Comparison of ENCODE assay signal across 13 cellular contexts in genomic region chr9:38662763-38663593, GRCh38. TPM values are rescaled to one million over a fixed set of nuclear protein-coding genes. Genes with fewer than 3 reads are reported as not detected.
DNase-seq lines count a peak whose midpoint lies in the region; FAIRE-seq and TF ChIP-seq lines count a peak whose summit lies in the region.
"Had no signal": no experiment of that assay in that cellular context is flagged by ENCODE, and none has a peak within 500 bp of the region (broad histone marks: within the 10 kb centered on the region; RNA-seq: fewer than 3 reads in every experiment).

No MANE protein-coding gene starts in this region.

- H3K4me3 ChIP-seq in NB4 (ENCODE audit: low read depth, low read length) (no peak overlapping the region), dorsolateral prefrontal cortex (peak overlapping the region in 8 of 59 donors; percentile 3 to 36 (median 17))
- H3K4me3 ChIP-seq: colonic mucosa, K562, psoas muscle had no signal

- TF ChIP-seq POLR2A in NB4 (IDR thresholded peaks at IDR 0.05; ENCODE audit: extremely low read depth, insufficient read length) (no peak), GM12892 (IDR thresholded peaks at IDR 0.05; ENCODE audit: low read depth, low read length) (no peak)

- H3K27ac Mint-ChIP-seq in activated CD4-positive, alpha-beta memory T cell treated with anti-CD3 and anti-CD28 coated beads for 36 hours, result no peak overlapping the region
- H3K27ac Mint-ChIP-seq: CD4-positive, alpha-beta memory T cell had no signal

- POLR2A ChIA-PET in activated CD4-positive, alpha-beta memory T cell treated with anti-CD3 and anti-CD28 coated beads for 36 hours (lab: Charles Lee), result no interaction called here

- no peak for FAIRE-seq in GM12892 (lab: Jason Lieb, UNC)
- FAIRE-seq: K562 had no signal

- peak; percentile 84 for DNase-seq in Ammon's horn (ENCODE audit: low spot score)
- peak; percentile 20 for DNase-seq in NB4 (ENCODE audit: low read depth)
- peak in 7 of 10 donors; percentile 42 to 74 (median 69) for DNase-seq in dorsolateral prefrontal cortex
- peak; percentile 56 for DNase-seq in myocyte (ENCODE audit: low read depth)
- DNase-seq in DMS153 treated with DMSO at 0.1 percent for 48 hours (lab: John Stamatoyannopoulos, UW; ENCODE audit: unreplicated experiment), result no peak
- no peak for DNase-seq in cerebellar nuclear complex (lab: John Stamatoyannopoulos, UW)
- no peak for DNase-seq in activated CD4-positive, alpha-beta memory T cell treated with anti-CD3 and anti-CD28 coated beads for 36 hours
- no peak for DNase-seq in GM12892 (ENCODE audit: insufficient read length)
- DNase-seq: CD4-positive, alpha-beta memory T cell; colonic mucosa; psoas muscle had no signal

- H3K4me1 Mint-ChIP-seq in activated CD4-positive, alpha-beta memory T cell treated with anti-CD3 and anti-CD28 coated beads for 36 hours (ENCODE audit: low read depth), result no peaks in the 10 kb centered on the region
- H3K4me1 Mint-ChIP-seq: CD4-positive, alpha-beta memory T cell had no signal

- H3K9me3 Mint-ChIP-seq in activated CD4-positive, alpha-beta memory T cell treated with anti-CD3 and anti-CD28 coated beads for 36 hours, result no peaks in the 10 kb centered on the region
- H3K9me3 Mint-ChIP-seq: CD4-positive, alpha-beta memory T cell had no signal

- peaks cover 12% of the 10 kb centered on the region for H3K27me3 Mint-ChIP-seq in activated CD4-positive, alpha-beta memory T cell treated with anti-CD3 and anti-CD28 coated beads for 36 hours

- no peaks in the 10 kb centered on the region for H3K36me3 Mint-ChIP-seq in activated CD4-positive, alpha-beta memory T cell treated with anti-CD3 and anti-CD28 coated beads for 36 hours
- H3K36me3 Mint-ChIP-seq: CD4-positive, alpha-beta memory T cell had no signal

- CTCF ChIA-PET in activated CD4-positive, alpha-beta memory T cell treated with anti-CD3 and anti-CD28 coated beads for 36 hours (lab: Charles Lee), result no interaction called here

- TF ChIP-seq CTCF in NB4 (IDR thresholded peaks at IDR 0.05; ENCODE audit: low read depth, low read length) (peak; percentile 13), dorsolateral prefrontal cortex (IDR thresholded peaks at IDR 0.05 in 54 of 56, conservative IDR thresholded peaks at IDR 0.05 in 2 of 56; ENCODE audit: low read depth in 1 of 56, partially characterized antibody in 56 of 56) (peak in 55 of 56 donors; percentile 13 to 83 (median 54))

- no peaks in the 10 kb centered on the region for H3K27me3 ChIP-seq in dorsolateral prefrontal cortex
- H3K27me3 ChIP-seq: colonic mucosa had no signal

- H3K27ac ChIP-seq in dorsolateral prefrontal cortex, result peak overlapping the region in 50 of 59 donors; percentile 1 to 98 (median 66)
- H3K27ac ChIP-seq: colonic mucosa, psoas muscle had no signal

- no peak overlapping the region for H3K4me3 Mint-ChIP-seq in activated CD4-positive, alpha-beta memory T cell treated with anti-CD3 and anti-CD28 coated beads for 36 hours
- H3K4me3 Mint-ChIP-seq: CD4-positive, alpha-beta memory T cell had no signal

- intact Hi-C loops in dorsolateral prefrontal cortex (cut with DNase I), result loop anchor here in 1 of 2 donors (10.0 kb wide), 1 partner anchor 62 kb away; the partner anchor contains the start of gene FAM240B
- intact Hi-C loops in activated CD4-positive, alpha-beta memory T cell treated with anti-CD3 and anti-CD28 coated beads for 36 hours (cut with micrococcal nuclease), result no loop called here

RNA-seq across cellular contexts. Expression of gene ANKRD18A, which starts 42.6 kb away (rescaled TPM):
- total RNA-seq in dorsolateral prefrontal cortex (100 to 1,000 TPM in 1 of 120 experiments, 10 to 100 TPM in 111, 1 to 10 TPM in 8; 3.5 to 118 (median 25.3) TPM), myocyte (0.24 and 0.73 TPM in 2 replicates)
- polyA plus RNA-seq in myocyte (2012), result 2.4 TPM
- 1 to 10 TPM; 8.3 to 8.6 TPM for total RNA-seq in activated CD4-positive, alpha-beta memory T cell treated with anti-CD3 and anti-CD28 coated beads for 36 hours
- not detected for polyA plus RNA-seq in GM12892 (2012; ENCODE audit: missing spikeins)
- polyA plus RNA-seq: K562 had no signal

RNA-seq across cellular contexts. Expression of gene FAM240B, which starts 57.0 kb away (rescaled TPM):
- total RNA-seq in dorsolateral prefrontal cortex, result not detected
- not detected in 2 replicates for total RNA-seq in myocyte
- polyA plus RNA-seq in myocyte (2012), result not detected
- total RNA-seq in activated CD4-positive, alpha-beta memory T cell treated with anti-CD3 and anti-CD28 coated beads for 36 hours, result not detected
- not detected for polyA plus RNA-seq in GM12892 (2012; ENCODE audit: missing spikeins)
- total RNA-seq: CD4-positive, alpha-beta memory T cell; colonic mucosa; K562; NCI-H460 had no signal
- polyA plus RNA-seq: CD4-positive, alpha-beta memory T cell; K562 had no signal

Comparison
In these comparisons a context has a peak if more than half of its experiments do, and no peak if none do; other contexts are left out.
1. DNase-seq: peak in Ammon's horn (single experiment), NB4 (single experiment), dorsolateral prefrontal cortex (7 of 10) and myocyte (single experiment); none in DMS153 treated with DMSO at 0.1 percent for 48 hours (single experiment), cerebellar nuclear complex (0 of 2), activated CD4-positive, alpha-beta memory T cell treated with anti-CD3 and anti-CD28 coated beads for 36 hours (single experiment) and GM12892 (single experiment).